8 cellular contexts compared by ENCODE assay signal in the genomic region with DNA sequence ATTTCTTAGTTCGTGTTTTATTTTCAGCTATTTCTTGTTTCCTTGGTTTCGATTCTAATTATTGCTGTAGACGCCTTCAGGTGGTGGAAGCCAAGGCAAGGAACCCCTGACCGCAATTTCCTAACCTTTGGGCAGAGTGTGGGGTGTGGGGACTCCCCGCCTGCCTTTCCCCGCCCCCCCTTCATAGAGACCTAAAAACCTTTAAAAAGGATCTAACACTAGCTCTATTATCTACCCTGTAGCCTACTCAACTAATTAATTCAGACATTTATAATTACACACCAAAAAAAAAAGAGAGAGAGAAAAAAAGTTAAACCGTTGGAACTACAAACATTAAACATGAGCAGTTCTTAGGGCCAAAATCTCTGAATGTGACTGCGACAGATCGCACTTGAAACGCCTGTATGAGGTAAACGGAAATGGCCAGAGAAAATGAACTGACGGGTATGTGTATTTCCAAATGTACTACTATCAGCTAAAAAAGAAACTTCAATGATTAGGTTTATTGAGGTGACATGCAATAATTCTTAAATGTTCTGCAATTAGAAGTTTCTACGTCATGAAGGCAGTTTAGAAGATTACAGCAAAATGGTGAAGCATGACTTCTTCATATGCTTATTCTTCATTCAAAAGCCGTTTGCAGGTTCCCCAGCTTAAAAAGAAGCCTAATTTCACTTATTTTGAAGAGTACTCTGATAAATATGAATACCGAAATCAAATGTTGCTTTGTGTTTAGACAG. TPM values are rescaled to one million over a fixed set of nuclear protein-coding genes. Genes with fewer than 3 reads are reported as not detected.
DNase-seq lines count a peak whose midpoint lies in the region; ATAC-seq and TF ChIP-seq lines count a peak whose summit lies in the region.

No MANE protein-coding gene starts in this region.

- peak overlapping the region; percentile 71 for H2AFZ ChIP-seq in KMS-11 (ENCODE audit: low read depth)

- peaks cover 49% of the 10 kb centered on the region for H3K27me3 Mint-ChIP-seq in activated T-cell treated with anti-CD3 and anti-CD28 coated beads, Interleukin-2, amount 50 U/mL, for 24 hours

- H3K9ac ChIP-seq in KMS-11 = peak overlapping the region; percentile 80; the same call in 1 of the 2 replicates
- H3K9ac ChIP-seq in skeletal muscle satellite cell (ENCODE audit: low read depth, low read length) = peak overlapping the region; percentile 94

- no peaks in the 10 kb centered on the region for H3K79me2 ChIP-seq in KMS-11 (ENCODE audit: insufficient read depth, low read depth)

- H3K9me3 Mint-ChIP-seq in activated T-cell treated with anti-CD3 and anti-CD28 coated beads, Interleukin-2, amount 50 U/mL, for 24 hours = no peaks in the 10 kb centered on the region

- H3K4me1 ChIP-seq in KMS-11 (ENCODE audit: low read depth, poor library complexity, severe bottlenecking) = peaks cover 16% of the 10 kb centered on the region
- H3K4me1 ChIP-seq in skeletal muscle satellite cell (ENCODE audit: control insufficient read depth, insufficient read depth, low read length) = peaks cover 25% of the 10 kb centered on the region

- H3K36me3 ChIP-seq in KMS-11 (ENCODE audit: insufficient read depth) = no peaks in the 10 kb centered on the region
- no peaks in the 10 kb centered on the region for H3K36me3 ChIP-seq in skeletal muscle satellite cell (ENCODE audit: insufficient read depth, low read length)

- peak overlapping the region; percentile 85 for H3K4me2 ChIP-seq in KMS-11
- H3K4me2 ChIP-seq in skeletal muscle satellite cell (ENCODE audit: low read length) = peak overlapping the region; percentile 91

- H3K27me3 ChIP-seq in KMS-11 (ENCODE audit: insufficient read depth, low read depth) (no peaks in the 10 kb centered on the region), skeletal muscle satellite cell (ENCODE audit: control insufficient read depth, insufficient read depth, low read length) (no peaks in the 10 kb centered on the region)

- no peaks in the 10 kb centered on the region for H3K36me3 Mint-ChIP-seq in activated T-cell treated with anti-CD3 and anti-CD28 coated beads, Interleukin-2, amount 50 U/mL, for 24 hours (ENCODE audit: low read depth)

- H4K20me1 ChIP-seq in KMS-11 (ENCODE audit: insufficient read depth) = no peaks in the 10 kb centered on the region

- peak; percentile 45 for ATAC-seq in GM21515 (IDR thresholded peaks at IDR 0.05; ENCODE audit: unreplicated experiment)

- TF ChIP-seq CTCF in KMS-11 (conservative IDR thresholded peaks at IDR 0.05; ENCODE audit: low read depth, low read length) (no peak), foreskin fibroblast (IDR thresholded peaks at IDR 0.05; ENCODE audit: low read depth, low read length) (no peak)

- H3K27ac ChIP-seq in KMS-11 = peak overlapping the region; percentile 15; the same call in 1 of the 2 replicates

- H3K27ac Mint-ChIP-seq in activated T-cell treated with anti-CD3 and anti-CD28 coated beads, Interleukin-2, amount 50 U/mL, for 24 hours = peak overlapping the region; percentile 5

- H3K9me3 ChIP-seq in skeletal muscle satellite cell (replicated peaks; ENCODE audit: low read length) = no peaks in the 10 kb centered on the region

- DNase-seq in CD1c-positive myeloid dendritic cell (ENCODE audit: extremely low spot score) (peak; percentile 68), foreskin fibroblast (no peak), OCI-M2 (lab: John Stamatoyannopoulos, UW; ENCODE audit: unreplicated experiment) (no peak), MV-4-11 (lab: John Stamatoyannopoulos, UW) (no peak)
- peak; percentile 56 for DNase-seq in activated T-cell treated with anti-CD3 and anti-CD28 coated beads, Interleukin-2, amount 50 U/mL, for 24 hours

- peaks cover 27% of the 10 kb centered on the region for H3K4me1 Mint-ChIP-seq in activated T-cell treated with anti-CD3 and anti-CD28 coated beads, Interleukin-2, amount 50 U/mL, for 24 hours (ENCODE audit: low read depth)

- peak overlapping the region; percentile 78 for H3K4me3 Mint-ChIP-seq in activated T-cell treated with anti-CD3 and anti-CD28 coated beads, Interleukin-2, amount 50 U/mL, for 24 hours

- no peak overlapping the region for H3K4me3 ChIP-seq in KMS-11 (IDR thresholded peaks at IDR 0.05; ENCODE audit: insufficient read depth, low read depth, low read length)
- peak overlapping the region; percentile 57 to 77 for H3K4me3 ChIP-seq in foreskin fibroblast (ENCODE audit: low read depth in 1 of 2, low read length in 2 of 2)
- H3K4me3 ChIP-seq in skeletal muscle satellite cell (ENCODE audit: low read length) = peak overlapping the region; percentile 85

RNA-seq across cellular contexts. Expression of a gene that starts 19.0 kb away (rescaled TPM):
- 20.3 and 20.8 TPM in 2 replicates for total RNA-seq in skeletal muscle satellite cell (2012; rRNA removed)

Comparison
In these comparisons a context has a peak if more than half of its experiments do, and no peak if none do; other contexts are left out.
1. DNase-seq: peak in CD1c-positive myeloid dendritic cell (single experiment) and activated T-cell treated with anti-CD3 and anti-CD28 coated beads, Interleukin-2, amount 50 U/mL, for 24 hours (single experiment); none in foreskin fibroblast (0 of 2), OCI-M2 (single experiment) and MV-4-11 (single experiment).